ENCODE assay signal across 8 cellular contexts in the genomic region with DNA sequence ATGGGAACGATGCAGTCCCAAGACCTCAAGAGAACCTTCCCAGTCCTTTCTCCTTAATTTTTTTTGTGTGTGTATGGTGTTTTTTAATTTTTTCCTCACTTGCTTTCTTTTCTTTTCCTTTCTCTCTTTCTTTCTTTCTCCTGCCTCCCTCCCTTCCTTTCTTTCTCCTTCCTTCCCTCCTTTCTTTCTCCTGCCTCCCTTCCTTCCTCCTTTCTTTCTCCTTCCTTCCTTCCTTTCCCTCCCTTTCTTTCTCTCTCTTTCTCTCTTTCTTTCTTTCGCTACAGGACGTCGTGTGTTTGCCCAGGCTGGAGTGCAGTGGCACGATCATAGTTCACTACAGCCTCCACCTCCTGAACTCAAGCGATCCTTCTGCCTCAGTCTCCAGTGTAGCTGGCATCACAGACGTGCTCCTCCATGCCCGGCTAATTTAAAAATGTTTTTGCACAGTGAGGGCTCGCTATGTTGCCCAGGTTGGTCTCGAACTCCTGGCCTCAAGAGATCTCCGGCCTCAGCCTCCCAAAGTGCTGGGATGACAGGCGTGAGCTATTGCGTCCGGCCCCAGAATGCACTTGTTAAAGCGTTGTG. TPM values are rescaled to one million over a fixed set of nuclear protein-coding genes. Genes with fewer than 3 reads are reported as not detected.
DNase-seq lines count a peak whose midpoint lies in the region; TF ChIP-seq lines count a peak whose summit lies in the region.

No MANE protein-coding gene starts in this region.

- H3K9ac ChIP-seq in BLaER1 (peak overlapping the region; percentile 96), duodenal mucosa (ENCODE audit: low read depth in 1 of 2, low read length in 2 of 2) (peak overlapping the region; percentile 66 to 70), neural progenitor cell (no peak overlapping the region)

- H3K27me3 Mint-ChIP-seq in neural progenitor cell (ENCODE audit: insufficient read depth, low read depth), result no peaks in the 10 kb centered on the region

- peaks cover 22% of the 10 kb centered on the region for H3K4me1 ChIP-seq in BLaER1
- peaks cover 0 to 14% of the 10 kb centered on the region in 2 donors for H3K4me1 ChIP-seq in duodenal mucosa (ENCODE audit: control insufficient read depth in 1 of 2, insufficient read depth in 2 of 2, low read length in 2 of 2)
- peaks cover 5% of the 10 kb centered on the region for H3K4me1 ChIP-seq in neural progenitor cell

- peak overlapping the region; percentile 92 for H3K4me3 ChIP-seq in BLaER1
- H3K4me3 ChIP-seq in NB4 (ENCODE audit: low read depth, low read length), result peak overlapping the region; percentile 51
- H3K4me3 ChIP-seq in duodenal mucosa (ENCODE audit: low read depth in 1 of 2, low read length in 2 of 2), result peak overlapping the region; percentile 69 to 81
- H3K4me3 ChIP-seq in neural progenitor cell, result no peak overlapping the region

- DNase-seq in NB4 (ENCODE audit: low read depth) (no peak), neural progenitor cell (ENCODE audit: low spot score) (no peak), cerebellar cortex (ENCODE audit: low spot score) (no peak), NCI-H2196 (lab: John Stamatoyannopoulos, UW; ENCODE audit: unreplicated experiment) (no peak), anterior cingulate cortex (lab: John Stamatoyannopoulos, UW) (no peak)
- DNase-seq in stimulated activated CD4-positive, alpha-beta T cell treated with anti-CD3 and anti-CD28 coated beads, Interleukin-4, amount 100 ng/mL, for 4 hours, result no peak

- peaks cover 12% of the 10 kb centered on the region; the same call in 1 of the 2 replicates for H3K9me3 ChIP-seq in BLaER1
- no peaks in the 10 kb centered on the region for H3K9me3 ChIP-seq in duodenal mucosa (ENCODE audit: control insufficient read depth in 1 of 2, low read length in 2 of 2)
- no peaks in the 10 kb centered on the region for H3K9me3 ChIP-seq in neural progenitor cell (ENCODE audit: low read depth)

- no peak for TF ChIP-seq POLR2A in NB4 (IDR thresholded peaks at IDR 0.05; ENCODE audit: extremely low read depth, insufficient read length)

- H3K9me3 Mint-ChIP-seq in neural progenitor cell, result no peaks in the 10 kb centered on the region

- H3F3A ChIP-seq in neural progenitor cell (ENCODE audit: low read depth), result no peaks in the 10 kb centered on the region

- H3K27ac ChIP-seq in BLaER1 (0 out of 2 replicates have a peak overlapping the region, but pooled peaks have one; percentile 92), duodenal mucosa (ENCODE audit: low read depth, low read length) (no peak overlapping the region), neural progenitor cell (no peak overlapping the region)

- peaks cover 39% of the 10 kb centered on the region for H3K79me2 ChIP-seq in neural progenitor cell (ENCODE audit: low read depth)

- peak overlapping the region; percentile 80 for H3K4me3 Mint-ChIP-seq in neural progenitor cell

- H3K27me3 ChIP-seq in BLaER1 (no peaks in the 10 kb centered on the region), duodenal mucosa (ENCODE audit: control insufficient read depth in 1 of 2, insufficient read depth in 2 of 2, low read length in 2 of 2) (no peaks in the 10 kb centered on the region), neural progenitor cell (peaks cover 22% of the 10 kb centered on the region)

- peaks cover 15% of the 10 kb centered on the region for H3K36me3 Mint-ChIP-seq in neural progenitor cell

- H4K20me1 ChIP-seq in BLaER1 (peaks cover 31% of the 10 kb centered on the region), neural progenitor cell (ENCODE audit: low read depth) (peaks cover 10% of the 10 kb centered on the region)

- no peak overlapping the region for H2AFZ ChIP-seq in neural progenitor cell (replicated peaks)

- H3K4me1 Mint-ChIP-seq in neural progenitor cell, result peaks cover 6% of the 10 kb centered on the region

- H3K4me2 ChIP-seq in BLaER1 (peak overlapping the region; percentile 80), neural progenitor cell (peak overlapping the region; percentile 65)

- TF ChIP-seq CTCF in NB4 (IDR thresholded peaks at IDR 0.05; ENCODE audit: low read depth, low read length) (no peak), neural progenitor cell (IDR thresholded peaks at IDR 0.05) (no peak)

- H3K27ac Mint-ChIP-seq in neural progenitor cell, result peak overlapping the region; percentile 40

- peaks cover 29% of the 10 kb centered on the region for H3K36me3 ChIP-seq in BLaER1
- peaks cover 0 to 2% of the 10 kb centered on the region in 2 donors for H3K36me3 ChIP-seq in duodenal mucosa (ENCODE audit: control insufficient read depth in 1 of 2, insufficient read depth in 2 of 2, low read length in 2 of 2)
- no peaks in the 10 kb centered on the region for H3K36me3 ChIP-seq in neural progenitor cell

RNA-seq across cellular contexts. Expression of a gene that starts 0.7 kb away (rescaled TPM):
- 69.0 and 80.6 TPM in 2 replicates for total RNA-seq in neural progenitor cell (ENCODE audit: low replicate concordance)

RNA-seq across cellular contexts. Expression of a gene that starts 12.0 kb away (rescaled TPM):
- 9.8 and 15.3 TPM in 2 replicates for total RNA-seq in neural progenitor cell (ENCODE audit: low replicate concordance)
